In genomic region chr4:89001647-89002518, GRCh38 we compare ENCODE assay signal across 1 cellular context.
TF ChIP-seq lines count a peak whose summit lies in the region.

No MANE protein-coding gene starts in this region.

TF ChIP-seq in K562, 482 proteins besides CTCF, POLR2A, EP300 and RAD21 (continued from another document):
- TF ChIP-seq MGA (IDR thresholded peaks at IDR 0.05) (peak; percentile 47), FOXJ2 (tag; IDR thresholded peaks at IDR 0.05) (peak; percentile 32; the same call in 1 of the 2 replicates), U2AF1 (optimal IDR thresholded peaks at IDR 0.05; ENCODE audit: low read depth, low read length) (no peak), ZKSCAN8 (CRISPR knock-in tag; IDR thresholded peaks at IDR 0.05) (no peak), SMARCA4 (IDR thresholded peaks at IDR 0.05) (no peak), DPF2 (IDR thresholded peaks at IDR 0.05) (no peak), GTF2A2 (tag; IDR thresholded peaks at IDR 0.05) (0 out of 2 replicates have a peak, but pooled peaks have one; percentile 11), FOXM1 (IDR thresholded peaks at IDR 0.05; ENCODE audit: low read depth) (no peak), FOXM1 (CRISPR knock-in tag; IDR thresholded peaks at IDR 0.05; ENCODE audit: low read depth) (no peak), L3MBTL2 (IDR thresholded peaks at IDR 0.05) (peak; percentile 67; the same call in 1 of the 2 replicates), LCOR (CRISPR knock-in tag; IDR thresholded peaks at IDR 0.05) (no peak), ZBTB33 (CRISPR knock-in tag; IDR thresholded peaks at IDR 0.05) (no peak), POLR3A (IDR thresholded peaks at IDR 0.05; ENCODE audit: borderline replicate concordance, extremely low read depth, insufficient read depth, insufficient read length) (no peak), RB1 (IDR thresholded peaks at IDR 0.05; ENCODE audit: low read depth) (no peak), DDX20 (tag; IDR thresholded peaks at IDR 0.05; ENCODE audit: low read depth) (no peak), MYC (IDR thresholded peaks at IDR 0.05; ENCODE audit: low read depth, low read length) (no peak), MYC (CRISPR knock-in tag; IDR thresholded peaks at IDR 0.05; ENCODE audit: borderline replicate concordance, low read depth) (no peak), KLF10 (CRISPR knock-in tag; IDR thresholded peaks at IDR 0.05) (no peak), ZNF175 (CRISPR knock-in tag; IDR thresholded peaks at IDR 0.05; ENCODE audit: low read depth) (peak; percentile 51; the same call in 1 of the 2 replicates), SMAD4 (CRISPR knock-in tag; conservative IDR thresholded peaks at IDR 0.05) (0 out of 2 replicates have a peak, but pooled peaks have one; percentile 26), SOX6 (IDR thresholded peaks at IDR 0.05) (peak; percentile 87), CXXC5 (CRISPR knock-in tag; IDR thresholded peaks at IDR 0.05) (no peak), SMC3 (conservative IDR thresholded peaks at IDR 0.05; ENCODE audit: insufficient read depth, low read depth, low read length) (no peak), THRA (IDR thresholded peaks at IDR 0.05) (no peak), CHAMP1 (IDR thresholded peaks at IDR 0.05) (no peak), HDAC8 (tag; IDR thresholded peaks at IDR 0.05) (no peak), ETV1 (tag; conservative IDR thresholded peaks at IDR 0.05; ENCODE audit: low read depth) (no peak), SETDB1 (IDR thresholded peaks at IDR 0.05; ENCODE audit: low read length) (no peak), SMAD1 (IDR thresholded peaks at IDR 0.05; ENCODE audit: low read depth, low read length, partially characterized antibody) (no peak), TRIM28 (IDR thresholded peaks at IDR 0.05) (no peak), ZKSCAN3 (CRISPR knock-in tag; IDR thresholded peaks at IDR 0.05) (no peak), ZNF592 (IDR thresholded peaks at IDR 0.05) (0 out of 2 replicates have a peak, but pooled peaks have one; percentile 47)
TF ChIP-seq in K562: peak in this region for 8.
